ENCODE assay signal across 9 cellular contexts in the genomic region with DNA sequence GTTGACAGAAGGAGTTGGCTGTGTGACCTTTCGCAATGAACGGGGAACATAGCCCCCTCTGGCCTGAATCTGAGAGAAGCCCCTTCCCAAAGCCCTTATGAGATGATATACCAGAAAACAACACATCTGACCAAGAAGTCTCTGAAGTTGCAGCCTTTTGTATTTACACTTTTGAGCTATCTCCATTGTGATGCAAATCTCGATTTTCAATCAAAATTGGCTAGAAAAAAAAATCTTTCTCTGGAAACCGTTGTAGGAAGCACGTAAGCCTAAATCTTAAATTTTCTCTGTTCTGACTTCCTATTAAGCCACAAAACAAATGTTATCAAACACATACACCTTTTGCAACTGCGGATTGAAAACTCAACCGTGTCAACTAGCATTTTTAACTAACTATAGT.
"Had no signal": no experiment of that assay in that cellular context is flagged by ENCODE, and none has a peak within 500 bp of the region (broad histone marks: within the 10 kb centered on the region; RNA-seq: fewer than 3 reads in every experiment).

No MANE protein-coding gene starts in this region.

- H3K27ac Mint-ChIP-seq: HFFc6 had no signal

- DNase-seq: GM23248, H7, HFFc6, IMR-90, KG1 had no signal

- H3K27ac ChIP-seq: GM23248 had no signal

- H3K9ac ChIP-seq: GM23248 had no signal

- H2AFZ ChIP-seq: GM23248 had no signal

- H3K9me3 Mint-ChIP-seq: HFFc6 had no signal

- H3K36me3 ChIP-seq: HAP-1 had no signal

- H3K9me3 ChIP-seq: HAP-1 had no signal

- ATAC-seq: HCT116, K562 had no signal

- H3K4me3 ChIP-seq: GM23248, HAP-1, K562 had no signal

- FAIRE-seq: HTR-8/SVneo, K562 had no signal

- H3K4me3 Mint-ChIP-seq: HFFc6 had no signal
